Comparison of ENCODE assay signal across 9 cellular contexts in the genomic region with DNA sequence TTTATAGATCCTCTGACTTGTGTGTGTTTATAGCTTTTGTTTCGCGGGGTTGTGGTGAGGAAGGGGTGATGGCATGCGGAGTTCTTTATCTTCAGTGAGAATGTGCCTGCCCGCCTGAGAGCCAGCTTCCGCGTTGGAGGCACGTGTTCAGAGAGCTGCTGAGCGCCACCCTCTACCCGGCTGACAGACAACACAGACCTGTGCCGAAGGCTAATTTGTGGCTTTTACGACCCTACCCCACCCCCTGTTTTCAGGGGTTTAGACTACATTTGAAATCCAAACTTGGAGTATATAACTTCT. TPM values are rescaled to one million over a fixed set of nuclear protein-coding genes. Genes with fewer than 3 reads are reported as not detected.
DNase-seq lines count a peak whose midpoint lies in the region; ATAC-seq and TF ChIP-seq lines count a peak whose summit lies in the region.
"Had no signal": no experiment of that assay in that cellular context is flagged by ENCODE, and none has a peak within 500 bp of the region (broad histone marks: within the 10 kb centered on the region; RNA-seq: fewer than 3 reads in every experiment).

No MANE protein-coding gene starts in this region.

- no peaks in the 10 kb centered on the region for H3K9me3 Mint-ChIP-seq in activated CD8-positive, alpha-beta memory T cell treated with anti-CD3 and anti-CD28 coated beads, Interleukin-2, amount 10 ng/mL, durations not matched to agents 7 days and 5 days (ENCODE audit: low read depth)

- H3K9me2 ChIP-seq in PC-9 (ENCODE audit: insufficient read depth) = no peaks in the 10 kb centered on the region
- no peaks in the 10 kb centered on the region for H3K9me2 ChIP-seq in hepatocyte (replicated peaks; ENCODE audit: insufficient read depth)

- H3F3A ChIP-seq in PC-9 (ENCODE audit: insufficient read depth, low read depth) = no peaks in the 10 kb centered on the region

- ATAC-seq in activated CD8-positive, alpha-beta memory T cell treated with anti-CD3 and anti-CD28 coated beads, Interleukin-2, amount 10 ng/mL, durations not matched to agents 7 days and 5 days = peak; percentile 86

- 35% methylated on average over 11 of the region's 11 CpGs for WGBS in hepatocyte (ENCODE audit: low lambda C conversion rate, missing lambda C conversion rate)

- no peaks in the 10 kb centered on the region for H3K9me3 ChIP-seq in PC-9 (ENCODE audit: insufficient read depth, low read depth)
- H3K9me3 ChIP-seq in hepatocyte (ENCODE audit: low read depth) = no peaks in the 10 kb centered on the region

- H3K36me3 Mint-ChIP-seq in activated CD8-positive, alpha-beta memory T cell treated with anti-CD3 and anti-CD28 coated beads, Interleukin-2, amount 10 ng/mL, durations not matched to agents 7 days and 5 days = no peaks in the 10 kb centered on the region

- DNase-seq in PC-9 = no peak
- DNase-seq in activated CD8-positive, alpha-beta memory T cell treated with anti-CD3 and anti-CD28 coated beads, Interleukin-2, amount 10 ng/mL, durations not matched to agents 7 days and 5 days = peak; percentile 66
- DNase-seq in hepatocyte (ENCODE audit: low spot score) = peak; percentile 36
- peak; percentile 36 to 37 for DNase-seq in stimulated activated CD8-positive, alpha-beta memory T cell treated with anti-CD3 and anti-CD28 coated beads, Interleukin-2, amount 100 ng/mL, for 48 hours (ENCODE audit: low read depth in 2 of 2)
- DNase-seq in NCI-H2171 (lab: John Stamatoyannopoulos, UW) = no peak
- DNase-seq in KG1 (lab: John Stamatoyannopoulos, UW) = no peak
- no peak for DNase-seq in H4 (ENCODE audit: low spot score)
- no peak for DNase-seq in NCI-H2029 (lab: John Stamatoyannopoulos, UW)
- DNase-seq: NCI-H1105 had no signal

- POLR2A ChIA-PET in PC-9 (lab: Charles Lee; ENCODE audit: unreplicated experiment) = no interaction called here

- CTCF ChIA-PET in PC-9 (lab: Charles Lee) = no interaction called here
- CTCF ChIA-PET in activated CD8-positive, alpha-beta memory T cell treated with anti-CD3 and anti-CD28 coated beads, Interleukin-2, amount 10 ng/mL, durations not matched to agents 7 days and 5 days (lab: Charles Lee) = interaction anchor here (1.1 kb wide), 1 partner anchor 69 kb away, joined by 3 read pairs; no protein-coding TSS in a partner anchor

- peaks cover 22% of the 10 kb centered on the region for H3K4me1 Mint-ChIP-seq in activated CD8-positive, alpha-beta memory T cell treated with anti-CD3 and anti-CD28 coated beads, Interleukin-2, amount 10 ng/mL, durations not matched to agents 7 days and 5 days

- H3K27me3 Mint-ChIP-seq in activated CD8-positive, alpha-beta memory T cell treated with anti-CD3 and anti-CD28 coated beads, Interleukin-2, amount 10 ng/mL, durations not matched to agents 7 days and 5 days = peaks cover 3% of the 10 kb centered on the region

- no peaks in the 10 kb centered on the region for H4K20me1 ChIP-seq in PC-9 (ENCODE audit: insufficient read depth)
- no peaks in the 10 kb centered on the region for H4K20me1 ChIP-seq in hepatocyte (ENCODE audit: insufficient read depth, poor library complexity, severe bottlenecking)

- H3K27me3 ChIP-seq in PC-9 (ENCODE audit: insufficient read depth, low read depth) = no peaks in the 10 kb centered on the region
- no peaks in the 10 kb centered on the region for H3K27me3 ChIP-seq in hepatocyte

- intact Hi-C loops in PC-9 (cut with micrococcal nuclease; ENCODE audit: unreplicated experiment) = no loop called here

- H3K4me1 ChIP-seq in PC-9 (replicated peaks; ENCODE audit: insufficient read depth) = no peaks in the 10 kb centered on the region
- peaks cover 24% of the 10 kb centered on the region for H3K4me1 ChIP-seq in hepatocyte (ENCODE audit: insufficient read depth)

- H2AFZ ChIP-seq in PC-9 = no peak overlapping the region
- no peak overlapping the region for H2AFZ ChIP-seq in hepatocyte

- H3K79me2 ChIP-seq in PC-9 (ENCODE audit: low read depth) (no peaks in the 10 kb centered on the region), hepatocyte (no peaks in the 10 kb centered on the region)

- TSS peak; percentile 19 for BruUV-seq in PC-9 (replicated peaks; lab: Mats Ljungman, UMichigan)

- H3K4me3 ChIP-seq in PC-9 = no peak overlapping the region
- H3K4me3 ChIP-seq in hepatocyte = no peak overlapping the region

- H3K4me3 Mint-ChIP-seq in activated CD8-positive, alpha-beta memory T cell treated with anti-CD3 and anti-CD28 coated beads, Interleukin-2, amount 10 ng/mL, durations not matched to agents 7 days and 5 days = peak overlapping the region; percentile 50

- TF ChIP-seq CTCF in PC-9 (conservative IDR thresholded peaks at IDR 0.05) = no peak
- no peak for TF ChIP-seq CTCF in hepatocyte (IDR thresholded peaks at IDR 0.05; ENCODE audit: poor library complexity)

- H3K27ac Mint-ChIP-seq in activated CD8-positive, alpha-beta memory T cell treated with anti-CD3 and anti-CD28 coated beads, Interleukin-2, amount 10 ng/mL, durations not matched to agents 7 days and 5 days = peak overlapping the region; percentile 58

- H3K27ac ChIP-seq in PC-9 (no peak overlapping the region), hepatocyte (peak overlapping the region; percentile 33)

- H3K36me3 ChIP-seq in PC-9 (ENCODE audit: low read depth) = 0 out of 2 replicates have a peak, but pooled peaks cover 3% of the 10 kb centered on the region
- no peaks in the 10 kb centered on the region for H3K36me3 ChIP-seq in hepatocyte (replicated peaks; ENCODE audit: insufficient read depth, low read depth)

- H3K4me2 ChIP-seq in PC-9 = no peak overlapping the region
- H3K4me2 ChIP-seq in hepatocyte = peak overlapping the region; percentile 12

RNA-seq across cellular contexts. Expression of gene CD101, which starts 14.4 kb away (rescaled TPM):
- total RNA-seq in PC-9 (2021) = 0.76 and 1.8 TPM in 2 replicates
- 1 to 10 TPM in 1 of 2 experiments, not detected in 1; 1.4 TPM for total RNA-seq in activated CD8-positive, alpha-beta memory T cell treated with anti-CD3 and anti-CD28 coated beads, Interleukin-2, amount 10 ng/mL, durations not matched to agents 7 days and 5 days
- total RNA-seq in hepatocyte = 0.13 and 0.60 TPM in 2 replicates
- polyA plus RNA-seq in hepatocyte = not detected in 2 replicates
- total RNA-seq in H4 (2014; rRNA removed; shearing (Covaris generic)) = 0.12 and 0.62 TPM in 2 replicates

Comparison
In these comparisons a context has a peak if more than half of its experiments do, and no peak if none do; other contexts are left out.
1. DNase-seq: peak in activated CD8-positive, alpha-beta memory T cell treated with anti-CD3 and anti-CD28 coated beads, Interleukin-2, amount 10 ng/mL, durations not matched to agents 7 days and 5 days (single experiment), hepatocyte (single experiment) and stimulated activated CD8-positive, alpha-beta memory T cell treated with anti-CD3 and anti-CD28 coated beads, Interleukin-2, amount 100 ng/mL, for 48 hours (2 of 2); none in PC-9 (0 of 2), NCI-H2171 (single experiment), KG1 (single experiment), H4 (single experiment) and NCI-H2029 (single experiment).